8 cellular contexts compared by ENCODE assay signal in genomic region chr20:58907481-58908137, GRCh38. TPM values are rescaled to one million over a fixed set of nuclear protein-coding genes. Genes with fewer than 3 reads are reported as not detected.
DNase-seq lines count a peak whose midpoint lies in the region; ATAC-seq and TF ChIP-seq lines count a peak whose summit lies in the region.

No MANE protein-coding gene starts in this region.

- no peak for TF ChIP-seq POLR2A in erythroblast (IDR thresholded peaks at IDR 0.05; ENCODE audit: low read length)
- no peak for TF ChIP-seq POLR2A in suprapubic skin (IDR thresholded peaks at IDR 0.05)

- H3K27ac ChIP-seq in CD8-positive, alpha-beta memory T cell (ENCODE audit: low read depth, low read length), result no peak overlapping the region
- peak overlapping the region; percentile 39 for H3K27ac ChIP-seq in suprapubic skin

- H3K27me3 Mint-ChIP-seq in CD8-positive, alpha-beta memory T cell, result peaks cover 0 to 2% of the 10 kb centered on the region in 2 donors
- H3K27me3 Mint-ChIP-seq in activated CD8-positive, alpha-beta memory T cell treated with anti-CD3 and anti-CD28 coated beads, Interleukin-2, amount 10 ng/mL, durations not matched to agents 7 days and 5 days, result no peaks in the 10 kb centered on the region

- WGBS in suprapubic skin, result 5% methylated on average over 10 of the region's 10 CpGs

- no peak for TF ChIP-seq EP300 in suprapubic skin (IDR thresholded peaks at IDR 0.05)

- H3K4me1 Mint-ChIP-seq in CD8-positive, alpha-beta memory T cell, result peaks cover 54 to 86% (median 62%) of the 10 kb centered on the region in 3 donors
- H3K4me1 Mint-ChIP-seq in activated CD8-positive, alpha-beta memory T cell treated with anti-CD3 and anti-CD28 coated beads, Interleukin-2, amount 10 ng/mL, durations not matched to agents 7 days and 5 days, result peaks cover 72% of the 10 kb centered on the region

- H3K4me3 ChIP-seq in CD8-positive, alpha-beta memory T cell (ENCODE audit: low read length), result no peak overlapping the region
- H3K4me3 ChIP-seq in suprapubic skin, result peak overlapping the region; percentile 19

- CTCF ChIA-PET in CD8-positive, alpha-beta memory T cell (lab: Charles Lee), result interaction anchor here (1.5 kb wide), 1 partner anchor 136 kb away, joined by 3 read pairs; no protein-coding TSS in a partner anchor
- CTCF ChIA-PET in activated CD8-positive, alpha-beta memory T cell treated with anti-CD3 and anti-CD28 coated beads, Interleukin-2, amount 10 ng/mL, durations not matched to agents 7 days and 5 days (lab: Charles Lee), result interaction anchor here (0.6 to 3.6 kb wide), 10 partner anchors 9 to 493 kb away, joined by 3 to 12 read pairs (median 4); partner anchors contain the start of genes NELFCD and STX16

- H3K36me3 Mint-ChIP-seq in CD8-positive, alpha-beta memory T cell, result peaks cover 16 to 94% (median 40%) of the 10 kb centered on the region in 3 donors
- peaks cover 83% of the 10 kb centered on the region for H3K36me3 Mint-ChIP-seq in activated CD8-positive, alpha-beta memory T cell treated with anti-CD3 and anti-CD28 coated beads, Interleukin-2, amount 10 ng/mL, durations not matched to agents 7 days and 5 days

- peak overlapping the region; percentile 77 to 94 (median 90) for H3K27ac Mint-ChIP-seq in CD8-positive, alpha-beta memory T cell
- H3K27ac Mint-ChIP-seq in activated CD8-positive, alpha-beta memory T cell treated with anti-CD3 and anti-CD28 coated beads, Interleukin-2, amount 10 ng/mL, durations not matched to agents 7 days and 5 days, result peak overlapping the region; percentile 92

- TF ChIP-seq CTCF in suprapubic skin (IDR thresholded peaks at IDR 0.05), result no peak

- H3K36me3 ChIP-seq in CD8-positive, alpha-beta memory T cell (ENCODE audit: insufficient read depth, low read length), result peaks cover 79% of the 10 kb centered on the region
- peaks cover 70% of the 10 kb centered on the region for H3K36me3 ChIP-seq in suprapubic skin

- no peaks in the 10 kb centered on the region for H3K9me3 Mint-ChIP-seq in CD8-positive, alpha-beta memory T cell
- no peaks in the 10 kb centered on the region for H3K9me3 Mint-ChIP-seq in activated CD8-positive, alpha-beta memory T cell treated with anti-CD3 and anti-CD28 coated beads, Interleukin-2, amount 10 ng/mL, durations not matched to agents 7 days and 5 days (ENCODE audit: low read depth)

- H3K9me3 ChIP-seq in CD8-positive, alpha-beta memory T cell (ENCODE audit: low read length), result no peaks in the 10 kb centered on the region
- no peaks in the 10 kb centered on the region for H3K9me3 ChIP-seq in suprapubic skin

- H3K4me3 Mint-ChIP-seq in CD8-positive, alpha-beta memory T cell, result peak overlapping the region; percentile 67 to 92 (median 78)
- peak overlapping the region; percentile 70 for H3K4me3 Mint-ChIP-seq in activated CD8-positive, alpha-beta memory T cell treated with anti-CD3 and anti-CD28 coated beads, Interleukin-2, amount 10 ng/mL, durations not matched to agents 7 days and 5 days

- peak; percentile 40 to 85 (median 60) for DNase-seq in CD8-positive, alpha-beta memory T cell
- peak; percentile 54 for DNase-seq in GM19240 (ENCODE audit: insufficient read length, low spot score)
- peak; percentile 79 for DNase-seq in NCI-H526 treated with DMSO at 0.1 percent for 48 hours (lab: John Stamatoyannopoulos, UW)
- peak; percentile 88 for DNase-seq in activated CD8-positive, alpha-beta memory T cell treated with anti-CD3 and anti-CD28 coated beads, Interleukin-2, amount 10 ng/mL, durations not matched to agents 7 days and 5 days
- DNase-seq in erythroblast (lab: John Stamatoyannopoulos, UW), result peak; percentile 72 to 74
- DNase-seq in myocyte (ENCODE audit: low read depth), result peak; percentile 100
- peak; percentile 95 to 96 for DNase-seq in suprapubic skin (ENCODE audit: low spot score in 2 of 2)

- H3K4me1 ChIP-seq in CD8-positive, alpha-beta memory T cell (ENCODE audit: insufficient read depth, low read length), result peaks cover 22% of the 10 kb centered on the region
- peaks cover 34% of the 10 kb centered on the region for H3K4me1 ChIP-seq in suprapubic skin

- ATAC-seq in HG03342 (IDR thresholded peaks at IDR 0.05; ENCODE audit: unreplicated experiment), result peak; percentile 90
- ATAC-seq in activated CD8-positive, alpha-beta memory T cell treated with anti-CD3 and anti-CD28 coated beads, Interleukin-2, amount 10 ng/mL, durations not matched to agents 7 days and 5 days, result peak; percentile 85

- POLR2A ChIA-PET in CD8-positive, alpha-beta memory T cell (lab: Charles Lee), result interaction anchor here (0.6 to 2.0 kb wide), 4 partner anchors 14 to 125 kb away, joined by 3 to 8 read pairs (median 4); partner anchors contain the start of gene ATP5F1E

- no peaks in the 10 kb centered on the region for H3K27me3 ChIP-seq in CD8-positive, alpha-beta memory T cell (ENCODE audit: insufficient read depth, low read length, poor library complexity, severe bottlenecking)
- no peaks in the 10 kb centered on the region for H3K27me3 ChIP-seq in suprapubic skin

RNA-seq across cellular contexts. Expression of gene GNAS, which starts 55.1 kb away (rescaled TPM):
- total RNA-seq in CD8-positive, alpha-beta memory T cell, result 100 to 1,000 TPM; 637 to 666 TPM
- polyA plus RNA-seq in CD8-positive, alpha-beta memory T cell, result 218 TPM
- 100 to 1,000 TPM; 817 to 859 TPM for total RNA-seq in activated CD8-positive, alpha-beta memory T cell treated with anti-CD3 and anti-CD28 coated beads, Interleukin-2, amount 10 ng/mL, durations not matched to agents 7 days and 5 days
- total RNA-seq in myocyte (684 and 714 TPM in 2 replicates), suprapubic skin (100 to 1,000 TPM; 334 to 533 (median 451) TPM)
- polyA plus RNA-seq in myocyte (2012), result 1,372 TPM

RNA-seq across cellular contexts. Expression of gene GNAS-AS1, which starts 56.9 kb away (rescaled TPM):
- total RNA-seq in CD8-positive, alpha-beta memory T cell, result under 1 TPM; 0.55 to 0.68 TPM
- not detected for polyA plus RNA-seq in CD8-positive, alpha-beta memory T cell
- 1 to 10 TPM in 1 of 2 experiments, under 1 TPM in 1; 0.89 to 1.8 TPM for total RNA-seq in activated CD8-positive, alpha-beta memory T cell treated with anti-CD3 and anti-CD28 coated beads, Interleukin-2, amount 10 ng/mL, durations not matched to agents 7 days and 5 days
- total RNA-seq in myocyte (not detected in 2 replicates), suprapubic skin (not detected)
- not detected for polyA plus RNA-seq in myocyte (2012)
